13 cellular contexts compared by ENCODE assay signal in genomic region chrX:55011294-55011693, GRCh38. TPM values are rescaled to one million over a fixed set of nuclear protein-coding genes. Genes with fewer than 3 reads are reported as not detected.
DNase-seq lines count a peak whose midpoint lies in the region; ATAC-seq and TF ChIP-seq lines count a peak whose summit lies in the region.
"Had no signal": no experiment of that assay in that cellular context is flagged by ENCODE, and none has a peak within 500 bp of the region (broad histone marks: within the 10 kb centered on the region; RNA-seq: fewer than 3 reads in every experiment).

No MANE protein-coding gene starts in this region.

- H3K4me3 ChIP-seq in choroid plexus epithelial cell (ENCODE audit: low read depth, low read length), result no peak overlapping the region
- H3K4me3 ChIP-seq: Peyer's patch had no signal

- TF ChIP-seq CTCF in choroid plexus epithelial cell (conservative IDR thresholded peaks at IDR 0.05; ENCODE audit: low read depth, low read length), result peak; percentile 41
- peak; percentile 52 for TF ChIP-seq CTCF in neural crest cell (conservative IDR thresholded peaks at IDR 0.05)

- H3K4me3 Mint-ChIP-seq in neural crest cell, result no peak overlapping the region

- H3K4me1 Mint-ChIP-seq in neural crest cell, result no peaks in the 10 kb centered on the region

- H3K36me3 Mint-ChIP-seq in neural crest cell (ENCODE audit: low read depth), result peaks cover 6% of the 10 kb centered on the region

- H3K27ac Mint-ChIP-seq in neural crest cell (ENCODE audit: unreplicated experiment), result no peak overlapping the region

- ATAC-seq in left cardiac atrium, result no peak
- ATAC-seq: activated CD4-positive, CD25-positive, alpha-beta regulatory T cell treated with anti-CD3 and anti-CD28 coated beads, Interleukin-2, amount 50 U/mL, for 24 hours had no signal

- no peaks in the 10 kb centered on the region for H3K9me3 Mint-ChIP-seq in neural crest cell

- no peaks in the 10 kb centered on the region for H3K27me3 Mint-ChIP-seq in neural crest cell (ENCODE audit: low read depth)

- intact Hi-C loops in left cardiac atrium (cut with DNase I), result no loop called here

- DNase-seq in DMS53 (lab: John Stamatoyannopoulos, UW), result peak; percentile 29
- no peak for DNase-seq in DMS53 treated with DMSO at 0.1 percent for 48 hours (lab: John Stamatoyannopoulos, UW; ENCODE audit: unreplicated experiment)
- peak; percentile 0 for DNase-seq in MV-4-11 (lab: John Stamatoyannopoulos, UW)
- peak; percentile 20 for DNase-seq in choroid plexus epithelial cell (ENCODE audit: low read depth)
- DNase-seq in neural crest cell (ENCODE audit: low read depth, low spot score), result no peak
- no peak for DNase-seq in amniotic stem cell (lab: John Stamatoyannopoulos, UW)
- DNase-seq in activated T-cell treated with anti-CD3 and anti-CD28 coated beads for 4 hours, result no peak
- DNase-seq in left cardiac atrium, result no peak
- DNase-seq: activated naive CD4-positive, alpha-beta T cell; NCI-H1436 treated with DMSO at 0.1 percent for 48 hours; Peyer's patch; posterior cingulate gyrus had no signal

RNA-seq across cellular contexts. Expression of gene APEX2, which starts 11.1 kb away (rescaled TPM):
- total RNA-seq in neural crest cell (19.6 and 20.9 TPM in 2 replicates), left cardiac atrium (1 to 10 TPM; 8.9 to 9.1 TPM)

RNA-seq across cellular contexts. Expression of gene PFKFB1, which starts 17.3 kb away (rescaled TPM):
- total RNA-seq in neural crest cell, result 0.77 and 0.93 TPM in 2 replicates
- total RNA-seq in left cardiac atrium, result 1 to 10 TPM in 1 of 2 donors, under 1 TPM in 1; 0.71 to 2.5 TPM
- total RNA-seq: Peyer's patch had no signal

RNA-seq across cellular contexts. Expression of gene ALAS2, which starts 19.5 kb away (rescaled TPM):
- not detected in 2 replicates for total RNA-seq in neural crest cell
- total RNA-seq in left cardiac atrium, result 1 to 10 TPM in 1 of 2 donors, under 1 TPM in 1; 0.53 to 1.1 TPM
- total RNA-seq: Peyer's patch had no signal

Comparison
In these comparisons a context has a peak if more than half of its experiments do, and no peak if none do; other contexts are left out.
1. DNase-seq: peak in DMS53 (single experiment), MV-4-11 (single experiment) and choroid plexus epithelial cell (single experiment); none in DMS53 treated with DMSO at 0.1 percent for 48 hours (single experiment), neural crest cell (single experiment), amniotic stem cell (single experiment), activated T-cell treated with anti-CD3 and anti-CD28 coated beads for 4 hours (single experiment) and left cardiac atrium (single experiment).